Comparison of ENCODE assay signal across 19 cellular contexts in genomic region chr10:130193493-130194193, GRCh38. TPM values are rescaled to one million over a fixed set of nuclear protein-coding genes. Genes with fewer than 3 reads are reported as not detected.
A peak's percentile ranks its signal among the peaks of the same experiment; 100 is the strongest.
DNase-seq lines count a peak whose midpoint lies in the region; ATAC-seq and TF ChIP-seq lines count a peak whose summit lies in the region.
"Had no signal": no experiment of that assay in that cellular context is flagged by ENCODE, and none has a peak within 500 bp of the region (broad histone marks: within the 10 kb centered on the region; RNA-seq: fewer than 3 reads in every experiment).

No MANE protein-coding gene starts in this region.

- BruUV-seq in IMR-90 (replicated peaks; lab: Mats Ljungman, UMichigan), result no TSS peak

- no peak overlapping the region for H2AK9ac ChIP-seq in IMR-90 (replicated peaks; ENCODE audit: low read depth, low read length, poor library complexity)

- no peak overlapping the region for H3K4me2 ChIP-seq in IMR-90 (ENCODE audit: low read depth, low read length)
- H3K4me2 ChIP-seq in osteoblast (ENCODE audit: insufficient read depth, low read length), result no peak overlapping the region

- dilution Hi-C loops in IMR-90 (cut with HindIII; ENCODE audit: low sequenced_read_pairs, unreplicated experiment), result no loop called here

- no peak overlapping the region for H3K4ac ChIP-seq in IMR-90 (ENCODE audit: low read depth, low read length)

- H2BK20ac ChIP-seq in IMR-90 (ENCODE audit: low read depth, low read length), result no peak overlapping the region

- no peak overlapping the region for H2BK5ac ChIP-seq in IMR-90 (ENCODE audit: low read depth, low read length, poor library complexity, severe bottlenecking)

- H3K27me3 ChIP-seq in heart left ventricle, result peaks cover 0 to 10% (median 0%) of the 10 kb centered on the region in 9 donors
- H3K27me3 ChIP-seq in right atrium auricular region, result no peaks in the 10 kb centered on the region
- no peaks in the 10 kb centered on the region for H3K27me3 ChIP-seq in IMR-90 (ENCODE audit: control insufficient read depth, insufficient read depth, low read length)
- H3K27me3 ChIP-seq in osteoblast (ENCODE audit: insufficient read depth, low read length), result no peaks in the 10 kb centered on the region

- H4K5ac ChIP-seq in IMR-90 (ENCODE audit: low read depth, low read length), result no peak overlapping the region

- no peaks in the 10 kb centered on the region for H4K20me1 ChIP-seq in IMR-90 (ENCODE audit: insufficient read depth, low read length)
- H4K20me1 ChIP-seq in osteoblast (ENCODE audit: insufficient read depth, low read length), result no peaks in the 10 kb centered on the region

- H4K8ac ChIP-seq in IMR-90 (ENCODE audit: low read depth in 2 of 2, low read length in 2 of 2), result no peak overlapping the region

- H3K14ac ChIP-seq in IMR-90 (replicated peaks; ENCODE audit: low read depth, low read length), result no peak overlapping the region

- H3K18ac ChIP-seq in IMR-90 (ENCODE audit: low read depth, low read length), result no peak overlapping the region

- TF ChIP-seq CTCF in heart left ventricle (IDR thresholded peaks at IDR 0.05), result no peak
- TF ChIP-seq CTCF in right atrium auricular region (IDR thresholded peaks at IDR 0.05), result no peak
- no peak for TF ChIP-seq CTCF in IMR-90 (conservative IDR thresholded peaks at IDR 0.05; ENCODE audit: low read depth, low read length)
- TF ChIP-seq CTCF in osteoblast (IDR thresholded peaks at IDR 0.05; ENCODE audit: extremely low read depth, low read depth, low read length), result no peak
- TF ChIP-seq CTCF in GM10266 (IDR thresholded peaks at IDR 0.05; ENCODE audit: control insufficient read depth, insufficient read depth, low read depth, missing control alignments), result no peak

- no peaks in the 10 kb centered on the region for H3K9me3 ChIP-seq in heart left ventricle
- H3K9me3 ChIP-seq in right atrium auricular region, result no peaks in the 10 kb centered on the region
- H3K9me3 ChIP-seq in IMR-90 (ENCODE audit: control insufficient read depth, insufficient read depth, low read length), result no peaks in the 10 kb centered on the region
- no peaks in the 10 kb centered on the region for H3K9me3 ChIP-seq in osteoblast (ENCODE audit: low read depth, low read length)

- no peak overlapping the region for H4K91ac ChIP-seq in IMR-90 (ENCODE audit: insufficient read depth, low read depth, low read length)

- no peaks in the 10 kb centered on the region for H3K79me1 ChIP-seq in IMR-90 (ENCODE audit: low read depth in 1 of 2, low read length in 2 of 2)

- intact Hi-C loops in heart left ventricle (cut with DNase I) (loop anchor here in 8 of 10 donors (5.0 to 10.0 kb wide), 6 partner anchors 1591 to 1684 kb away; no protein-coding TSS in a partner anchor), IMR-90 (cut with micrococcal nuclease) (no loop called here)

- H3K9ac ChIP-seq in IMR-90 (ENCODE audit: low read depth, low read length), result no peak overlapping the region

- TF ChIP-seq POLR2A in heart left ventricle (IDR thresholded peaks at IDR 0.05) (no peak), IMR-90 (IDR thresholded peaks at IDR 0.05; ENCODE audit: low read depth, low read length) (no peak)

- H3K9me1 ChIP-seq in IMR-90 (ENCODE audit: insufficient read depth, low read length), result 0 out of 2 replicates have a peak, but pooled peaks cover 3% of the 10 kb centered on the region

- H3K36me3 ChIP-seq in heart left ventricle, result no peaks in the 10 kb centered on the region
- no peaks in the 10 kb centered on the region for H3K36me3 ChIP-seq in right atrium auricular region
- H3K36me3 ChIP-seq in IMR-90 (ENCODE audit: control insufficient read depth, insufficient read depth, low read length), result no peaks in the 10 kb centered on the region
- H3K36me3 ChIP-seq in osteoblast (ENCODE audit: insufficient read depth, low read length), result no peaks in the 10 kb centered on the region

- H2AK5ac ChIP-seq in IMR-90 (ENCODE audit: low read depth, low read length), result no peak overlapping the region

- DNase-seq in heart left ventricle (no peak), right atrium auricular region (ENCODE audit: low spot score) (no peak), IMR-90 (peak; percentile 7), kidney tubule cell (ENCODE audit: low spot score) (peak; percentile 65), osteoblast (ENCODE audit: insufficient read length, low spot score, missing footprints) (peak; percentile 86), NCI-H1417 treated with DMSO at 0.1 percent for 48 hours (lab: John Stamatoyannopoulos, UW) (no peak), AG20443 (ENCODE audit: low spot score) (no peak), GM10266 (ENCODE audit: extremely low spot score) (no peak)
- DNase-seq: EL, GF-D8, Karpas-422, MV-4-11, NCI-H1105 treated with DMSO at 0.1 percent for 48 hours, NCI-H1694, NCI-H2081 treated with DMSO at 0.1 percent for 48 hours, NCI-H446, NCI-H526, SHP77 had no signal

- POLR2A ChIA-PET in IMR-90 (lab: Charles Lee; ENCODE audit: unreplicated experiment), result no interaction called here

- no peak overlapping the region for H2BK120ac ChIP-seq in IMR-90 (ENCODE audit: low read depth, low read length)

- H3K4me3 ChIP-seq in heart left ventricle (no peak overlapping the region), right atrium auricular region (no peak overlapping the region), IMR-90 (ENCODE audit: insufficient read depth, low read depth, low read length) (no peak overlapping the region), osteoblast (ENCODE audit: insufficient read depth, low read length) (no peak overlapping the region)

- peak in 3 of 4 donors; percentile 40 to 50 (median 44) for ATAC-seq in heart left ventricle
- no peak for ATAC-seq in IMR-90 (ENCODE audit: low read depth)

- H3K23ac ChIP-seq in IMR-90 (ENCODE audit: low read depth, low read length), result no peak overlapping the region

- CTCF ChIA-PET in IMR-90 (lab: Yijun Ruan, JAX), result no interaction called here

- H2AFZ ChIP-seq in IMR-90 (replicated peaks; ENCODE audit: low read length, poor library complexity) (peak overlapping the region; percentile 61), osteoblast (ENCODE audit: low read length) (no peak overlapping the region)

- no peaks in the 10 kb centered on the region for H3K79me2 ChIP-seq in osteoblast (ENCODE audit: insufficient read depth, low read length)

- H3K27ac ChIP-seq in heart left ventricle (no peak overlapping the region), right atrium auricular region (no peak overlapping the region), IMR-90 (ENCODE audit: insufficient read depth, low read length) (no peak overlapping the region), osteoblast (ENCODE audit: low read depth, low read length) (no peak overlapping the region)
- H3K27ac ChIP-seq: C4-2B had no signal

- no peak overlapping the region for H2BK15ac ChIP-seq in IMR-90 (ENCODE audit: low read depth, low read length)

- in situ Hi-C loops in IMR-90 (cut with MboI; ENCODE audit: low sequenced_read_pairs), result loop anchor here (25.0 kb wide), 1 partner anchor 1819 kb away; no protein-coding TSS in a partner anchor

- no peak overlapping the region for H3K56ac ChIP-seq in IMR-90 (ENCODE audit: extremely low read depth, insufficient read depth, low read length)

- H3K4me1 ChIP-seq in heart left ventricle (peaks cover 0 to 29% (median 6%) of the 10 kb centered on the region in 12 donors), right atrium auricular region (peaks cover 0 to 11% of the 10 kb centered on the region in 2 donors), IMR-90 (ENCODE audit: control insufficient read depth, insufficient read depth, low read length) (0 out of 2 replicates have a peak, but pooled peaks cover 1% of the 10 kb centered on the region), osteoblast (ENCODE audit: insufficient read depth, low read length) (peaks cover 4% of the 10 kb centered on the region)

- TF ChIP-seq RAD21 in IMR-90 (IDR thresholded peaks at IDR 0.05; ENCODE audit: low read length), result no peak

- 51 to 57% (median 53%) methylated on average over 16 of the region's 16 CpGs for WGBS in heart left ventricle, 4 donors
- WGBS in IMR-90 (ENCODE audit: extremely low coverage in 2 of 2, insufficient read length in 1 of 2), 2 experiments, result 41% methylated on average over 9 of the region's 16 CpGs; no CpG with 5 or more reads in 1 of the 2 experiments

TF ChIP-seq in IMR-90, 13 proteins besides CTCF, POLR2A, EP300 and RAD21:
- TF ChIP-seq ELK1 (IDR thresholded peaks at IDR 0.05; ENCODE audit: borderline replicate concordance, low read depth, low read length) (no peak), MAFK (IDR thresholded peaks at IDR 0.05; ENCODE audit: low read depth, low read length) (no peak), RCOR1 (IDR thresholded peaks at IDR 0.05; ENCODE audit: insufficient replicate concordance, low read length) (no peak), NFE2L2 (IDR thresholded peaks at IDR 0.05; ENCODE audit: low read depth, low read length) (no peak), CEBPB (IDR thresholded peaks at IDR 0.05; ENCODE audit: low read depth, low read length) (no peak), MXI1 (IDR thresholded peaks at IDR 0.05; ENCODE audit: borderline replicate concordance, low read depth, low read length) (no peak), BHLHE40 (IDR thresholded peaks at IDR 0.05; ENCODE audit: low read depth, low read length) (no peak), MAZ (IDR thresholded peaks at IDR 0.05; ENCODE audit: borderline replicate concordance, low read depth, low read length) (no peak), CHD1 (IDR thresholded peaks at IDR 0.05; ENCODE audit: low read depth, low read length) (no peak), FOS (IDR thresholded peaks at IDR 0.05; ENCODE audit: low read depth, low read length) (no peak)

RNA-seq across cellular contexts. Expression of gene GLRX3, which starts 57.5 kb away (rescaled TPM):
- 100 to 1,000 TPM in 1 of 9 donors, 10 to 100 TPM in 8; 54.0 to 127 (median 66.4) TPM for total RNA-seq in heart left ventricle
- polyA plus RNA-seq in heart left ventricle, result 100 to 1,000 TPM in 1 of 2 donors, 10 to 100 TPM in 1; 62.1 to 180 TPM
- total RNA-seq in right atrium auricular region, result 10 to 100 TPM; 38.9 to 49.5 TPM
- total RNA-seq in IMR-90 (2012; rRNA removed), result 78.7 and 96.7 TPM in 2 replicates
- 81.7 and 83.1 TPM in 2 replicates for polyA plus RNA-seq in IMR-90 (2012; rRNA removed)
- polyA plus RNA-seq in IMR-90 (2012; cell fraction: cytosol; rRNA removed), result 56.2 and 112 TPM in 2 replicates
- 14.8 and 55.3 TPM in 2 replicates for polyA plus RNA-seq in IMR-90 (2012; cell fraction: nucleus; rRNA removed; ENCODE audit: low replicate concordance)
- 70.1 and 74.9 TPM in 2 replicates for total RNA-seq in osteoblast

Comparison
In these comparisons a context has a peak if more than half of its experiments do, and no peak if none do; other contexts are left out.
1. DNase-seq: peak in IMR-90 (single experiment), kidney tubule cell (single experiment) and osteoblast (single experiment); none in heart left ventricle (0 of 5), right atrium auricular region (single experiment), NCI-H1417 treated with DMSO at 0.1 percent for 48 hours (single experiment), AG20443 (single experiment) and GM10266 (single experiment).